In the genomic region with DNA sequence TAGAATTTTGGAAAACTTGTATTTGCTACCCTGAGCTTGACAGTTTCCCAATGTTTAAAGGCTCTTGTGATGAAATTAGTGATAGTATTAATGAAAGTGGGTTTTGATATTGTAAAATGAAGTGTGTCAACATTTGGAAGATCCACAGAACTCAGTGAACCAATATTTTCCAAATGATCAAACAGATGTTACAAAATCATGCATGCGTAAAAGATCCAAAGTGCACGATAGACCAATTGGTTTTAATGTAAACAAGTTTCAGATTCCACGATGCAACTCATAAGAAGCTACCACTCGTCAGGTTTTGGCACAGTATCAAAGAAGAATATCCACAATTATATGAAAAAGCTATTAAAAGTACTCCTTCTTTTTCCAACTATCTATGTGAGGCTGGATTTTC, we compare ENCODE assay signal across 21 cellular contexts.
DNase-seq lines count a peak whose midpoint lies in the region; ATAC-seq, FAIRE-seq and TF ChIP-seq lines count a peak whose summit lies in the region.
"Had no signal": no experiment of that assay in that cellular context is flagged by ENCODE, and none has a peak within 500 bp of the region (broad histone marks: within the 10 kb centered on the region; RNA-seq: fewer than 3 reads in every experiment).

No MANE protein-coding gene starts in this region.

- H3K27ac Mint-ChIP-seq in nephron, result peak overlapping the region in 2 of 3 experiments; percentile 71 to 84
- no peak overlapping the region for H3K27ac Mint-ChIP-seq in mesothelial cell of epicardium
- H3K27ac Mint-ChIP-seq: IgD-negative memory B cell, T-cell had no signal

- FAIRE-seq in GM18507 (lab: Jason Lieb, UNC), result peak; percentile 5
- FAIRE-seq: D721Med, GM12878 had no signal

- H3K4me1 Mint-ChIP-seq in nephron (peaks cover 55% of the 10 kb centered on the region), mesothelial cell of epicardium (peaks cover 38% of the 10 kb centered on the region)

- H3K9me3 Mint-ChIP-seq in nephron, result no peaks in the 10 kb centered on the region
- no peaks in the 10 kb centered on the region for H3K9me3 Mint-ChIP-seq in mesothelial cell of epicardium
- H3K9me3 Mint-ChIP-seq: IgD-negative memory B cell, T-cell had no signal

- no peaks in the 10 kb centered on the region for H3K27me3 Mint-ChIP-seq in nephron (ENCODE audit: low read depth)
- no peaks in the 10 kb centered on the region for H3K27me3 Mint-ChIP-seq in mesothelial cell of epicardium (ENCODE audit: low read depth)
- H3K27me3 Mint-ChIP-seq: IgD-negative memory B cell, T-cell had no signal

- H3K4me3 Mint-ChIP-seq in nephron, result no peak overlapping the region
- H3K4me3 Mint-ChIP-seq in mesothelial cell of epicardium, result no peak overlapping the region
- H3K4me3 Mint-ChIP-seq: IgD-negative memory B cell, T-cell had no signal

- H3K36me3 Mint-ChIP-seq in nephron (ENCODE audit: low read depth) (peaks cover 9% of the 10 kb centered on the region), mesothelial cell of epicardium (peaks cover 11% of the 10 kb centered on the region)

- ATAC-seq in HG02973 (IDR thresholded peaks at IDR 0.05; ENCODE audit: unreplicated experiment) (no peak), GM19455 (IDR thresholded peaks at IDR 0.05; ENCODE audit: unreplicated experiment) (no peak)
- ATAC-seq: GM12878, PC-3, SK-N-SH treated with all-trans-retinoic acid at 6 μM for 48 hours, T-cell had no signal

- DNase-seq in GM18507 (ENCODE audit: extremely low spot score, insufficient read length, low read depth), result no peak
- DNase-seq in NCI-H2171 (lab: John Stamatoyannopoulos, UW), result peak; percentile 78
- peak; percentile 89 for DNase-seq in fibroblast of gingiva (ENCODE audit: low read depth)
- DNase-seq in mesothelial cell of epicardium (ENCODE audit: low spot score in 2 of 2, unreplicated experiment in 2 of 2), result no peak
- DNase-seq: AML-193, EL, Karpas-422, NCI-H1417 treated with DMSO at 0.1 percent for 48 hours, NCI-H2029, NCI-H510A treated with DMSO at 0.1 percent for 48 hours, PC-3, RPMI8226, SIG-M5, T-cell had no signal

- TF ChIP-seq CTCF in nephron (IDR thresholded peaks at IDR 0.05; ENCODE audit: unreplicated experiment in 3 of 3) (no peak), mesothelial cell of epicardium (IDR thresholded peaks at IDR 0.05; ENCODE audit: unreplicated experiment) (no peak)

Comparison
In these comparisons a context has a peak if more than half of its experiments do, and no peak if none do; other contexts are left out.
1. DNase-seq: peak in NCI-H2171 (single experiment) and fibroblast of gingiva (single experiment); none in GM18507 (single experiment) and mesothelial cell of epicardium (0 of 2).